Comparison of ENCODE assay signal across 27 cellular contexts in the genomic region with DNA sequence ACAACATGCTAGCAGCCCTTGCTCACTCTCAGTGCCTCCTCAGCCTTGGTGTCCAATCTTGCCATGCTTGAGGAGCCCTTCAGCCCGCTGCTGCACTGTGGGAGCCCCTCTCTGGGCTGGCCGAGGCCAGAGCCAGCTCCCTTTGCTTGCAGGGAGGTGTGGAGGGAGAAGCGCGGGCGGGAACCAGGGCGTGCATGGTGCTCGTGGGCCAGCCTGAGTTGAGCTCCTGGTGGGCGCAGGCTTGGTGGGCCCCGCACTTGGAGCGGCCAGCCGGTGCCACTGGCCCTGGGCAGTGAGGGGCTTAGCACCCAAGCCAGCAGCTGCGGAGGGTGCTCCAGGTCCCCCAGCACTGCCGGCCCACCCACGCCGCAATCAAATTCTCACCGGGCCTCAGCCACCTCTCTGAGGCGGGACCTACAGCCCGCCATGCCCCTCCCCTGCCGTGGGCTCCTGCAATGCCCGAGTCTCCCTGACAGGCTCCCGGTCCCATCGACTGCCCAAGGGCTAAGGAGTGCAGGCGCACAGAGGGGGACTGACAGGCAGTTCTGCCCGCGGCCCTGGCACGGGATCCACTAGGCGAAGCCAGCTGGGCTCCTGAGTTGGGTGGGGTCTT.
"Had no signal": no experiment of that assay in that cellular context is flagged by ENCODE, and none has a peak within 500 bp of the region (broad histone marks: within the 10 kb centered on the region; RNA-seq: fewer than 3 reads in every experiment).

No MANE protein-coding gene starts in this region.

- H3K4me1 ChIP-seq: left lung, neural progenitor cell, parathyroid adenoma, psoas muscle, right atrium auricular region, right lobe of liver, tibial nerve, upper lobe of left lung had no signal

- H3K4me3 ChIP-seq: left lung, lung, neural progenitor cell, psoas muscle, right atrium auricular region, right lobe of liver, smooth muscle cell, tibial nerve, upper lobe of left lung had no signal

- H3K9ac ChIP-seq: neural progenitor cell, parathyroid adenoma had no signal

- H3K9me3 ChIP-seq: neutrophil, psoas muscle, right atrium auricular region, right lobe of liver had no signal

- H3K27me3 ChIP-seq: left lung, neural progenitor cell, neutrophil, right atrium auricular region, right lobe of liver, tibial nerve, upper lobe of left lung had no signal

- FAIRE-seq: keratinocyte, urothelium cell line had no signal

- H3K36me3 ChIP-seq: left lung, neural progenitor cell, neutrophil, right atrium auricular region, right lobe of liver, tibial nerve, upper lobe of left lung had no signal

- DNase-seq: head of caudate nucleus; hippocampal formation; left colon; mesendoderm; naive B cell; natural killer cell; nephron progenitor cell; occipital lobe; right lobe of liver; stimulated activated CD4-positive, alpha-beta T cell treated with anti-CD3 and anti-CD28 coated beads, Interleukin-1b, Interleukin-23, amount 100 ng/mL, for 48 hours; stimulated activated CD4-positive, alpha-beta T cell treated with anti-CD3 and anti-CD28 coated beads, Interleukin-2, amount 100 ng/mL, for 48 hours; stimulated activated CD4-positive, alpha-beta T cell treated with anti-CD3 and anti-CD28 coated beads, Interleukin-4, amount 100 ng/mL, for 4 hours; stimulated activated CD8-positive, alpha-beta memory T cell treated with anti-CD3 and anti-CD28 coated beads, Interleukin-4, amount 100 ng/mL, for 48 hours; stimulated activated naive B cell treated with anti-CD40 and anti-IgM and Interleukin-4, amounts not matched to agents 10 μg/mL and 1 μg/mL and 100 μg/mL, for 72 hours; substantia nigra had no signal

- ATAC-seq: left colon; left lung; natural killer cell; psoas muscle; stimulated activated naive B cell treated with anti-CD40 and anti-IgM and Interleukin-4, amounts not matched to agents 10 μg/mL and 1 μg/mL and 100 μg/mL, for 72 hours had no signal

- H3K27ac ChIP-seq: left lung, neural progenitor cell, neutrophil, parathyroid adenoma, psoas muscle, right atrium auricular region, right lobe of liver, tibial nerve, upper lobe of left lung had no signal
